In the genomic region with DNA sequence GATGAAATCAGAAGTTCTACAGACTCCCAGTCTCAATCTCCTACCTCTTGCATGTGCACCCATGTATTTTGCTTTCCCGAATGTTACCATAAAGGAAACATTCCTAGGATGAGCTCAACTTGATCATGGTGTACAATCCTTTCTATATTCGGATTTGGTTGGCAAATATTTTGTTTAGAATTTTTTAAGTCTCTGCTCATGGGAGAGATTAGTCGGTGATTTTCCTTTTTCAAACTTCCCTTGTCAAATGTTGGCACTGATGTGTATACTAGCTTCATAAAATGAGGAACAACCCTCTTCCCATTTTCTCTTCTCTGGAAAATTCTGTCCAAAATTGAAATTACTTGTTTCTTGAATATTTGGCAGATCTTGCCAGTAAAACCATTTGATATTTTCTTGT, we compare ENCODE assay signal across 17 cellular contexts.
DNase-seq lines count a peak whose midpoint lies in the region; ATAC-seq, FAIRE-seq and TF ChIP-seq lines count a peak whose summit lies in the region.
"Had no signal": no experiment of that assay in that cellular context is flagged by ENCODE, and none has a peak within 500 bp of the region (broad histone marks: within the 10 kb centered on the region; RNA-seq: fewer than 3 reads in every experiment).

No MANE protein-coding gene starts in this region.

- no peak for ATAC-seq in pancreas
- ATAC-seq: HCT116 had no signal

- no peak overlapping the region for H3K4me3 Mint-ChIP-seq in astrocyte (ENCODE audit: unreplicated experiment)
- H3K4me3 Mint-ChIP-seq: CD4-positive, CD25-positive, alpha-beta regulatory T cell; IgD-negative memory B cell had no signal

- H3K27me3 Mint-ChIP-seq in astrocyte (ENCODE audit: low read depth, unreplicated experiment), result no peaks in the 10 kb centered on the region
- H3K27me3 Mint-ChIP-seq: CD4-positive, CD25-positive, alpha-beta regulatory T cell had no signal

- H3K4me3 ChIP-seq in astrocyte (ENCODE audit: insufficient read depth, low read depth, low read length) (no peak overlapping the region), fibroblast of villous mesenchyme (ENCODE audit: low read depth, low read length) (no peak overlapping the region), tibial artery (no peak overlapping the region), pancreas (no peak overlapping the region)
- H3K4me3 ChIP-seq: BLaER1 had no signal

- intact Hi-C loops in tibial artery (cut with DNase I; ENCODE audit: low total_unique reads), result no loop called here
- intact Hi-C loops in pancreas (cut with DNase I), result no loop called here

- H3K36me3 ChIP-seq in astrocyte (ENCODE audit: insufficient read depth, low read length), result no peaks in the 10 kb centered on the region
- H3K36me3 ChIP-seq in tibial artery, result no peaks in the 10 kb centered on the region
- H3K36me3 ChIP-seq in pancreas, result no peaks in the 10 kb centered on the region
- H3K36me3 ChIP-seq: BLaER1 had no signal

- no peak overlapping the region for H3K4me2 ChIP-seq in astrocyte (ENCODE audit: low read length)
- H3K4me2 ChIP-seq: BLaER1 had no signal

- H3K79me2 ChIP-seq in astrocyte (ENCODE audit: insufficient read depth, low read length), result no peaks in the 10 kb centered on the region

- no peak overlapping the region for H2AFZ ChIP-seq in astrocyte (ENCODE audit: low read depth, low read length)

- H3K9me3 ChIP-seq in astrocyte (ENCODE audit: insufficient read depth, low read depth, low read length), result no peaks in the 10 kb centered on the region
- no peaks in the 10 kb centered on the region for H3K9me3 ChIP-seq in tibial artery
- no peaks in the 10 kb centered on the region for H3K9me3 ChIP-seq in pancreas
- H3K9me3 ChIP-seq: BLaER1 had no signal

- TF ChIP-seq CTCF in astrocyte (IDR thresholded peaks at IDR 0.05; ENCODE audit: insufficient read depth, low read depth, low read length) (no peak), fibroblast of villous mesenchyme (IDR thresholded peaks at IDR 0.05; ENCODE audit: insufficient read depth, low read depth, low read length) (no peak), tibial artery (IDR thresholded peaks at IDR 0.05) (no peak), pancreas (IDR thresholded peaks at IDR 0.05) (no peak)

- H3K4me1 ChIP-seq in astrocyte (ENCODE audit: insufficient read depth, low read length) (peaks cover 27% of the 10 kb centered on the region), tibial artery (peaks cover 0 to 80% (median 49%) of the 10 kb centered on the region in 4 donors), pancreas (peaks cover 0 to 5% (median 0%) of the 10 kb centered on the region in 3 donors)
- H3K4me1 ChIP-seq: BLaER1 had no signal

- peak; percentile 75 for DNase-seq in GM04503 (ENCODE audit: low read depth)
- DNase-seq in astrocyte (ENCODE audit: low read depth), result no peak
- peak; percentile 40 for DNase-seq in fibroblast of villous mesenchyme (ENCODE audit: low read depth)
- no peak for DNase-seq in tibial artery
- DNase-seq in pancreas, result no peak
- DNase-seq in DMS79 (lab: John Stamatoyannopoulos, UW), result no peak
- no peak for DNase-seq in GM19240 (ENCODE audit: insufficient read length, low spot score)
- DNase-seq: AML-193; CD4-positive, CD25-positive, alpha-beta regulatory T cell; EL; KG1 had no signal

- H3K27me3 ChIP-seq in astrocyte (ENCODE audit: insufficient read depth, low read length) (no peaks in the 10 kb centered on the region), tibial artery (no peaks in the 10 kb centered on the region), pancreas (no peaks in the 10 kb centered on the region)
- H3K27me3 ChIP-seq: BLaER1 had no signal

- no peaks in the 10 kb centered on the region for H4K20me1 ChIP-seq in astrocyte (ENCODE audit: insufficient read depth, low read length)
- H4K20me1 ChIP-seq: BLaER1 had no signal

- no peaks in the 10 kb centered on the region for H3K9me3 Mint-ChIP-seq in astrocyte (ENCODE audit: unreplicated experiment)
- H3K9me3 Mint-ChIP-seq: CD4-positive, CD25-positive, alpha-beta regulatory T cell had no signal

- no peak overlapping the region for H3K27ac Mint-ChIP-seq in astrocyte (ENCODE audit: unreplicated experiment)
- H3K27ac Mint-ChIP-seq: IgD-negative memory B cell had no signal

- H3K9ac ChIP-seq in astrocyte (ENCODE audit: low read length), result no peak overlapping the region
- H3K9ac ChIP-seq: BLaER1 had no signal

- no peak overlapping the region for H3K27ac ChIP-seq in astrocyte (ENCODE audit: low read depth, low read length)
- peak overlapping the region; percentile 2 to 37 for H3K27ac ChIP-seq in tibial artery
- H3K27ac ChIP-seq in pancreas, result no peak overlapping the region
- H3K27ac ChIP-seq: BLaER1 had no signal

- FAIRE-seq in astrocyte (lab: Jason Lieb, UNC) (peak; percentile 80), pancreas (lab: Jason Lieb, UNC) (no peak)
- FAIRE-seq: G401.6, GM19239, H54 had no signal

- H3K36me3 Mint-ChIP-seq in astrocyte (ENCODE audit: low read depth, unreplicated experiment), result peaks cover 2% of the 10 kb centered on the region
- H3K36me3 Mint-ChIP-seq: CD4-positive, CD25-positive, alpha-beta regulatory T cell; IgD-negative memory B cell had no signal

- 77 to 86% methylated on average over 3 of the region's 3 CpGs for WGBS in pancreas, 2 donors

- peaks cover 37% of the 10 kb centered on the region for H3K4me1 Mint-ChIP-seq in astrocyte (ENCODE audit: low read depth, unreplicated experiment)

Comparison
In these comparisons a context has a peak if more than half of its experiments do, and no peak if none do; other contexts are left out.
1. DNase-seq: peak in GM04503 (single experiment) and fibroblast of villous mesenchyme (single experiment); none in astrocyte (single experiment), tibial artery (0 of 2), pancreas (0 of 6), DMS79 (single experiment) and GM19240 (single experiment).
2. H3K27ac ChIP-seq: peak in tibial artery (2 of 2); none in astrocyte (single experiment) and pancreas (0 of 4).